9 cellular contexts compared by ENCODE assay signal in genomic region chr10:73865107-73865458, GRCh38. TPM values are rescaled to one million over a fixed set of nuclear protein-coding genes. Genes with fewer than 3 reads are reported as not detected.
A peak's percentile ranks its signal among the peaks of the same experiment; 100 is the strongest.
DNase-seq lines count a peak whose midpoint lies in the region; ATAC-seq and TF ChIP-seq lines count a peak whose summit lies in the region.
"Had no signal": no experiment of that assay in that cellular context is flagged by ENCODE, and none has a peak within 500 bp of the region (broad histone marks: within the 10 kb centered on the region; RNA-seq: fewer than 3 reads in every experiment).

No MANE protein-coding gene starts in this region.

- peak overlapping the region; percentile 72 to 95 (median 91) for H3K27ac Mint-ChIP-seq in CD14-positive monocyte
- H3K27ac Mint-ChIP-seq in activated naive CD8-positive, alpha-beta T cell treated with anti-CD3 and anti-CD28 coated beads for 36 hours: peak overlapping the region; percentile 91
- peak overlapping the region; percentile 89 to 96 for H3K27ac Mint-ChIP-seq in natural killer cell treated with Interleukin-12 subunit alpha and Interleukin-12 subunit beta and Interleukin-15 and Interleukin-18, amount 100 ng/mL, for 72 hours

- no peaks in the 10 kb centered on the region for H3K9me3 Mint-ChIP-seq in CD14-positive monocyte
- no peaks in the 10 kb centered on the region for H3K9me3 Mint-ChIP-seq in activated naive CD8-positive, alpha-beta T cell treated with anti-CD3 and anti-CD28 coated beads for 36 hours
- no peaks in the 10 kb centered on the region for H3K9me3 Mint-ChIP-seq in natural killer cell treated with Interleukin-12 subunit alpha and Interleukin-12 subunit beta and Interleukin-15 and Interleukin-18, amount 100 ng/mL, for 72 hours

- DNase-seq in CD14-positive monocyte (ENCODE audit: low spot score): no peak
- no peak for DNase-seq in activated naive CD8-positive, alpha-beta T cell treated with anti-CD3 and anti-CD28 coated beads for 36 hours
- no peak for DNase-seq in natural killer cell treated with Interleukin-12 subunit alpha and Interleukin-12 subunit beta and Interleukin-15 and Interleukin-18, amount 100 ng/mL, for 72 hours (ENCODE audit: low spot score)
- DNase-seq in NCI-H2029 (lab: John Stamatoyannopoulos, UW): no peak
- DNase-seq: NCI-H1048 had no signal

- H3K36me3 Mint-ChIP-seq in CD14-positive monocyte: peaks cover 24 to 66% of the 10 kb centered on the region in 2 donors
- H3K36me3 Mint-ChIP-seq in activated naive CD8-positive, alpha-beta T cell treated with anti-CD3 and anti-CD28 coated beads for 36 hours: peaks cover 14% of the 10 kb centered on the region
- peaks cover 5% of the 10 kb centered on the region for H3K36me3 Mint-ChIP-seq in natural killer cell treated with Interleukin-12 subunit alpha and Interleukin-12 subunit beta and Interleukin-15 and Interleukin-18, amount 100 ng/mL, for 72 hours

- H3K4me1 Mint-ChIP-seq in CD14-positive monocyte: peaks cover 74% of the 10 kb centered on the region
- peaks cover 74% of the 10 kb centered on the region for H3K4me1 Mint-ChIP-seq in activated naive CD8-positive, alpha-beta T cell treated with anti-CD3 and anti-CD28 coated beads for 36 hours
- peaks cover 29 to 32% of the 10 kb centered on the region in 2 donors for H3K4me1 Mint-ChIP-seq in natural killer cell treated with Interleukin-12 subunit alpha and Interleukin-12 subunit beta and Interleukin-15 and Interleukin-18, amount 100 ng/mL, for 72 hours (ENCODE audit: low read depth in 2 of 2)

- peak overlapping the region; percentile 63 to 86 for H3K4me3 Mint-ChIP-seq in CD14-positive monocyte
- H3K4me3 Mint-ChIP-seq in activated naive CD8-positive, alpha-beta T cell treated with anti-CD3 and anti-CD28 coated beads for 36 hours: peak overlapping the region; percentile 75
- H3K4me3 Mint-ChIP-seq in natural killer cell treated with Interleukin-12 subunit alpha and Interleukin-12 subunit beta and Interleukin-15 and Interleukin-18, amount 100 ng/mL, for 72 hours: peak overlapping the region; percentile 86

- intact Hi-C loops in CD14-positive monocyte (cut with micrococcal nuclease): no loop called here

- H3K27me3 Mint-ChIP-seq in CD14-positive monocyte (ENCODE audit: low read depth in 3 of 3): no peaks in the 10 kb centered on the region
- H3K27me3 Mint-ChIP-seq in activated naive CD8-positive, alpha-beta T cell treated with anti-CD3 and anti-CD28 coated beads for 36 hours: no peaks in the 10 kb centered on the region
- no peaks in the 10 kb centered on the region for H3K27me3 Mint-ChIP-seq in natural killer cell treated with Interleukin-12 subunit alpha and Interleukin-12 subunit beta and Interleukin-15 and Interleukin-18, amount 100 ng/mL, for 72 hours

- no peak for TF ChIP-seq CTCF in CD14-positive monocyte (IDR thresholded peaks at IDR 0.05)

- ATAC-seq in HG03108 (IDR thresholded peaks at IDR 0.05; ENCODE audit: unreplicated experiment): peak; percentile 4
- ATAC-seq in natural killer cell treated with Interleukin-12 subunit alpha and Interleukin-12 subunit beta and Interleukin-15 and Interleukin-18, amount 100 ng/mL, for 72 hours: no peak
- ATAC-seq in GM18868 (IDR thresholded peaks at IDR 0.05; ENCODE audit: unreplicated experiment): no peak
- ATAC-seq in GM21825 (IDR thresholded peaks at IDR 0.05; ENCODE audit: unreplicated experiment): no peak
- no peak for ATAC-seq in HG02571 (IDR thresholded peaks at IDR 0.05; ENCODE audit: unreplicated experiment)

RNA-seq across cellular contexts. Expression of gene CAMK2G, which starts 9.3 kb away (rescaled TPM):
- 1 to 10 TPM; 1.7 to 3.0 TPM for polyA plus RNA-seq in CD14-positive monocyte
- total RNA-seq in activated naive CD8-positive, alpha-beta T cell treated with anti-CD3 and anti-CD28 coated beads for 36 hours: 10 to 100 TPM; 16.5 to 17.4 TPM
- 10 to 100 TPM in 1 of 2 donors, 1 to 10 TPM in 1; 6.9 to 15.3 TPM for total RNA-seq in natural killer cell treated with Interleukin-12 subunit alpha and Interleukin-12 subunit beta and Interleukin-15 and Interleukin-18, amount 100 ng/mL, for 72 hours

RNA-seq across cellular contexts. Expression of gene PLAU, which starts 45.8 kb away (rescaled TPM):
- under 1 TPM; 0.16 to 0.43 TPM for polyA plus RNA-seq in CD14-positive monocyte
- total RNA-seq in activated naive CD8-positive, alpha-beta T cell treated with anti-CD3 and anti-CD28 coated beads for 36 hours: under 1 TPM in 1 of 2 experiments, not detected in 1; 0.12 TPM
- not detected for total RNA-seq in natural killer cell treated with Interleukin-12 subunit alpha and Interleukin-12 subunit beta and Interleukin-15 and Interleukin-18, amount 100 ng/mL, for 72 hours

RNA-seq across cellular contexts. Expression of gene NDST2, which starts 53.7 kb away (rescaled TPM):
- 10 to 100 TPM; 22.7 to 25.6 TPM for polyA plus RNA-seq in CD14-positive monocyte
- total RNA-seq in activated naive CD8-positive, alpha-beta T cell treated with anti-CD3 and anti-CD28 coated beads for 36 hours: 10 to 100 TPM; 45.9 to 49.7 TPM
- 10 to 100 TPM; 42.8 to 83.3 TPM for total RNA-seq in natural killer cell treated with Interleukin-12 subunit alpha and Interleukin-12 subunit beta and Interleukin-15 and Interleukin-18, amount 100 ng/mL, for 72 hours
